8 cellular contexts compared by ENCODE assay signal in the genomic region with DNA sequence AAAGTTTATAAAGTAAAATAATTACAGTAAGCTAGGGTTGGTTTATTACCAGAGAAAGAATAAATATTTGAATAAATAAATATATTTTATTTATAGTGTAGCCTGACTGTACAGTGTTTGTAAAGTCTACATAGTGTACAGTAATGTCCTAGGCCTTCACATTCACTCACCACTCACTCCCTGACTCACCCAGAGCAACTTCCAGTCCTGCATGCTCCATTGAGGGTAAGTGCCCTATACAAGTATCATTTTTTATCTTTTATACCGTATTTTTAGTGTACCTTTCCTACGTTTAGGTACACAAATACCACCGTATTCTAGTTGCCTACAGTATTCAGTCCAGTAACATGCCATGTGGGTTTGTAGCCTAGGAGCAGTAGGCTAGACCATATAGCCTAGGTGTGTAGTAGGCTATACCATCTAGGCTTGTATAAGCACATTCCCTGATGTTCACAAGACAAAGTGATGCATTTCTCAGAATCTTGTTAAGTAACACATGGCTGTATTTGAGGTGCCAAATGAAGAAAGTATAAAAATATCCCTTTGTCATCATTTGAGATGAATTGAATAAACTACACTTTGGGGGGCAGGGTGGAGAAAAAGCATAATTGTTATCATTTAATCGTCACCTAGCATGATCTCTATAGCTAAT. TPM values are rescaled to one million over a fixed set of nuclear protein-coding genes. Genes with fewer than 3 reads are reported as not detected.
DNase-seq lines count a peak whose midpoint lies in the region; ATAC-seq, FAIRE-seq and TF ChIP-seq lines count a peak whose summit lies in the region.

No MANE protein-coding gene starts in this region.

- H3K36me3 Mint-ChIP-seq in CD14-positive monocyte, result no peaks in the 10 kb centered on the region
- no peaks in the 10 kb centered on the region for H3K36me3 Mint-ChIP-seq in naive thymus-derived CD8-positive, alpha-beta T cell

- H3K36me3 ChIP-seq in KMS-11 (ENCODE audit: insufficient read depth), result no peaks in the 10 kb centered on the region

- no peaks in the 10 kb centered on the region for H4K20me1 ChIP-seq in KMS-11 (ENCODE audit: insufficient read depth)

- H3K27ac Mint-ChIP-seq in CD14-positive monocyte, result no peak overlapping the region
- H3K27ac Mint-ChIP-seq in naive thymus-derived CD8-positive, alpha-beta T cell, result peak overlapping the region in 3 of 10 donors; percentile 11 to 90 (median 69)

- TF ChIP-seq CTCF in CD14-positive monocyte (IDR thresholded peaks at IDR 0.05) (no peak), KMS-11 (conservative IDR thresholded peaks at IDR 0.05; ENCODE audit: low read depth, low read length) (no peak)

- POLR2A ChIA-PET in naive thymus-derived CD8-positive, alpha-beta T cell (lab: Charles Lee), result interaction anchor here (1.0 to 1.3 kb wide), 2 partner anchors 15 to 85 kb away, joined by 3 to 6 read pairs; no protein-coding TSS in a partner anchor

- H3K27me3 ChIP-seq in KMS-11 (ENCODE audit: insufficient read depth, low read depth), result no peaks in the 10 kb centered on the region

- no peak overlapping the region for H3K9ac ChIP-seq in KMS-11

- DNase-seq in CD14-positive monocyte (ENCODE audit: low spot score), result no peak
- no peak for DNase-seq in naive thymus-derived CD8-positive, alpha-beta T cell
- no peak for DNase-seq in NCI-H2107 (lab: John Stamatoyannopoulos, UW)
- DNase-seq in activated CD4-positive, alpha-beta T cell treated with anti-CD3 and anti-CD28 coated beads, Interleukin-2, amount 50 U/mL, for 48 hours, result no peak

- H3K4me1 Mint-ChIP-seq in CD14-positive monocyte, result peaks cover 8% of the 10 kb centered on the region
- peaks cover 0 to 6% (median 3%) of the 10 kb centered on the region in 4 donors for H3K4me1 Mint-ChIP-seq in naive thymus-derived CD8-positive, alpha-beta T cell

- peaks cover 9% of the 10 kb centered on the region for H3K4me1 ChIP-seq in KMS-11 (ENCODE audit: low read depth, poor library complexity, severe bottlenecking)

- H3K27ac ChIP-seq in KMS-11, result no peak overlapping the region

- no peaks in the 10 kb centered on the region for H3K79me2 ChIP-seq in KMS-11 (ENCODE audit: insufficient read depth, low read depth)

- H3K4me3 ChIP-seq in KMS-11 (IDR thresholded peaks at IDR 0.05; ENCODE audit: insufficient read depth, low read depth, low read length), result no peak overlapping the region

- H3K27me3 Mint-ChIP-seq in CD14-positive monocyte (ENCODE audit: low read depth in 3 of 3), result peaks cover 0 to 5% (median 3%) of the 10 kb centered on the region in 3 donors
- peaks cover 0 to 7% (median 3%) of the 10 kb centered on the region in 5 donors for H3K27me3 Mint-ChIP-seq in naive thymus-derived CD8-positive, alpha-beta T cell

- H3K4me2 ChIP-seq in KMS-11, result peak overlapping the region; percentile 44; the same call in 1 of the 2 replicates

- peak overlapping the region; percentile 81 to 92 for H3K4me3 Mint-ChIP-seq in CD14-positive monocyte
- H3K4me3 Mint-ChIP-seq in naive thymus-derived CD8-positive, alpha-beta T cell, result peak overlapping the region in 9 of 10 donors; percentile 73 to 86 (median 83)

- peak; percentile 51 for FAIRE-seq in colon (lab: Jason Lieb, UNC)

- peak overlapping the region; percentile 79 for H2AFZ ChIP-seq in KMS-11 (ENCODE audit: low read depth)

- no peak for ATAC-seq in naive thymus-derived CD8-positive, alpha-beta T cell
- ATAC-seq in GM19395 (IDR thresholded peaks at IDR 0.05; ENCODE audit: unreplicated experiment), result no peak
- no peak for ATAC-seq in activated CD4-positive, CD25-positive, alpha-beta regulatory T cell treated with anti-CD3 and anti-CD28 coated beads, Interleukin-2, amount 50 U/mL, for 24 hours

- intact Hi-C loops in CD14-positive monocyte (cut with micrococcal nuclease), result loop anchor here (2.0 to 10.0 kb wide), 2 partner anchors 84 to 310 kb away; no protein-coding TSS in a partner anchor

- H3K9me3 Mint-ChIP-seq in CD14-positive monocyte, result peaks cover 0 to 2% (median 0%) of the 10 kb centered on the region in 7 donors
- H3K9me3 Mint-ChIP-seq in naive thymus-derived CD8-positive, alpha-beta T cell, result no peaks in the 10 kb centered on the region

RNA-seq across cellular contexts. Expression of gene KLHL8, which starts 14.7 kb away (rescaled TPM):
- 10 to 100 TPM; 23.7 to 28.6 TPM for polyA plus RNA-seq in CD14-positive monocyte
- total RNA-seq in naive thymus-derived CD8-positive, alpha-beta T cell, result 10 to 100 TPM; 14.5 to 14.7 TPM
- polyA plus RNA-seq in naive thymus-derived CD8-positive, alpha-beta T cell, result 10 to 100 TPM; 10.3 to 13.7 (median 12.7) TPM
